Comparison of ENCODE assay signal across 27 cellular contexts in the genomic region with DNA sequence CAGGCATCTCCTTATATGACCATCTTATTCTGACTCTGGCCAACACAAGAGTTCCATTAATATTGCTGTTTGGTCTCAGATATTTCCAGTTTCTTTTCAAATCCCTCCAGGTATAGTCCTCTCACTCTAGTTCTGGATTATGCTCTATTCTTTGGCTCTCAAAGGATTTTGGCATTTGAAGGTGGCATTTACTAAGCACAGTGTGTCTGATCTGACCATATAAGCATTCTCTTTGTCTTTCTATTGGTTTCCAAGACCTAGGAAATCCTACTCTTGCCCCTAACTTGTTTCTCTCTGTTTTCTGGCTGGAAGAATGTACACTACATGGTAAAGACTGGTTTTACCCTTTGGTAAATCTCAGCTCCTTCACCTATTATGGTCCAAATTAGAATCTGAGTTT.
"Had no signal": no experiment of that assay in that cellular context is flagged by ENCODE, and none has a peak within 500 bp of the region (broad histone marks: within the 10 kb centered on the region; RNA-seq: fewer than 3 reads in every experiment).

No MANE protein-coding gene starts in this region.

- DNase-seq: activated CD4-positive, alpha-beta memory T cell treated with anti-CD3 and anti-CD28 coated beads for 36 hours; activated CD4-positive, alpha-beta T cell treated with anti-CD3 and anti-CD28 coated beads for 36 hours; activated CD4-positive, alpha-beta T cell treated with anti-CD3 and anti-CD28 coated beads, Interleukin-2, amount 10 ng/mL, durations not matched to agents 24 days and 14 days; activated CD4-positive, CD25-positive, alpha-beta regulatory T cell; activated CD4-positive, CD25-positive, alpha-beta regulatory T cell treated with anti-CD3 and anti-CD28 coated beads, Interleukin-2, amount 50 U/mL, for 72 hours; activated CD8-positive, alpha-beta memory T cell treated with anti-CD3 and anti-CD28 coated beads, Interleukin-2, amount 10 ng/mL, durations not matched to agents 7 days and 5 days; activated CD8-positive, alpha-beta memory T cell treated with anti-CD3 and anti-CD28 coated beads, Interleukin-2, amount 50 U/mL, for 4 hours; activated CD8-positive, alpha-beta T cell treated with anti-CD3 and anti-CD28 coated beads, Interleukin-2, amount 10 ng/mL, durations not matched to agents 7 days and 5 days; activated effector memory CD4-positive, alpha-beta T cell treated with anti-CD3 and anti-CD28 coated beads, Interleukin-2, amount 50 U/mL, for 16 hours; activated naive CD4-positive, alpha-beta T cell treated with anti-CD3 and anti-CD28 coated beads for 36 hours; activated naive CD8-positive, alpha-beta T cell treated with anti-CD3 and anti-CD28 coated beads for 36 hours; activated naive CD8-positive, alpha-beta T cell treated with anti-CD3 and anti-CD28 coated beads, Interleukin-2, amount 50 U/mL, for 24 hours; activated T-cell treated with anti-CD3 and anti-CD28 coated beads, Interleukin-2, amount 50 U/mL, for 1 hour; activated T-cell treated with anti-CD3 and anti-CD28 coated beads, Interleukin-2, amount 50 U/mL, for 48 hours; adrenal gland; amygdala; caudate nucleus; cortex of kidney; dermis blood vessel endothelial cell; effector CD4-positive, alpha-beta T cell; effector memory CD8-positive, alpha-beta T cell; erythroblast; esophagus squamous epithelium; foreskin melanocyte; T-helper 2 cell had no signal

- H3K27ac ChIP-seq: adrenal gland had no signal

- H3K36me3 ChIP-seq: adrenal gland, ascending aorta, esophagus squamous epithelium, gastroesophageal sphincter had no signal

- H3K4me3 ChIP-seq: adrenal gland, ascending aorta, esophagus squamous epithelium, gastroesophageal sphincter had no signal

- H3K9me3 ChIP-seq: adrenal gland, ascending aorta, esophagus squamous epithelium, gastroesophageal sphincter had no signal

- ATAC-seq: activated CD4-positive, alpha-beta T cell treated with anti-CD3 and anti-CD28 coated beads for 36 hours; activated CD8-positive, alpha-beta memory T cell treated with anti-CD3 and anti-CD28 coated beads, Interleukin-2, amount 10 ng/mL, durations not matched to agents 7 days and 5 days; activated CD8-positive, alpha-beta T cell treated with anti-CD3 and anti-CD28 coated beads, Interleukin-2, amount 10 ng/mL, durations not matched to agents 7 days and 5 days; activated naive CD8-positive, alpha-beta T cell treated with anti-CD3 and anti-CD28 coated beads, Interleukin-2, amount 50 U/mL, for 24 hours; effector memory CD8-positive, alpha-beta T cell had no signal

- H3K4me1 ChIP-seq: adrenal gland had no signal

- H3K27me3 ChIP-seq: adrenal gland, ascending aorta, gastroesophageal sphincter had no signal
